Comparison of ENCODE assay signal across 8 cellular contexts in genomic region chr17:4480929-4481898, GRCh38. TPM values are rescaled to one million over a fixed set of nuclear protein-coding genes. Genes with fewer than 3 reads are reported as not detected.
A peak's percentile ranks its signal among the peaks of the same experiment; 100 is the strongest.
DNase-seq lines count a peak whose midpoint lies in the region; ATAC-seq lines count a peak whose summit lies in the region.

No MANE protein-coding gene starts in this region.

- H3K4me1 ChIP-seq in BLaER1, result peaks cover 69% of the 10 kb centered on the region

- H3K9ac ChIP-seq in BLaER1, result peak overlapping the region; percentile 65; the same call in 1 of the 2 replicates

- H3K9me3 Mint-ChIP-seq in activated T-helper 2 cell treated with anti-CD3 and anti-CD28 coated beads, Interferon-gamma antibody, Interleukin-2, Interleukin-4, amounts not matched to agents 10 μg/mL and 5 μg/mL and 100 μg/mL, durations not matched to agents 14 hours and 24 hours and 36 hours, result no peaks in the 10 kb centered on the region
- H3K9me3 Mint-ChIP-seq in naive B cell, result no peaks in the 10 kb centered on the region

- H3K27me3 Mint-ChIP-seq in activated T-helper 2 cell treated with anti-CD3 and anti-CD28 coated beads, Interferon-gamma antibody, Interleukin-2, Interleukin-4, amounts not matched to agents 10 μg/mL and 5 μg/mL and 100 μg/mL, durations not matched to agents 14 hours and 24 hours and 36 hours (ENCODE audit: low read depth), result no peaks in the 10 kb centered on the region
- H3K27me3 Mint-ChIP-seq in naive B cell, result peaks cover 0 to 4% (median 0%) of the 10 kb centered on the region in 3 donors

- no peaks in the 10 kb centered on the region for H3K36me3 Mint-ChIP-seq in activated T-helper 2 cell treated with anti-CD3 and anti-CD28 coated beads, Interferon-gamma antibody, Interleukin-2, Interleukin-4, amounts not matched to agents 10 μg/mL and 5 μg/mL and 100 μg/mL, durations not matched to agents 14 hours and 24 hours and 36 hours (ENCODE audit: low read depth)
- no peaks in the 10 kb centered on the region for H3K36me3 Mint-ChIP-seq in naive B cell

- peak; percentile 83 to 84 for DNase-seq in Kasumi-1 (lab: John Stamatoyannopoulos, UW)
- peak; percentile 26 for DNase-seq in activated T-helper 2 cell treated with anti-CD3 and anti-CD28 coated beads, Interferon-gamma antibody, Interleukin-2, Interleukin-4, amounts not matched to agents 10 μg/mL and 5 μg/mL and 100 μg/mL, durations not matched to agents 14 hours and 24 hours and 36 hours (ENCODE audit: low spot score)
- no peak for DNase-seq in naive B cell
- DNase-seq in NCI-H2107 (lab: John Stamatoyannopoulos, UW), result no peak
- DNase-seq in NCI-H1436 treated with DMSO at 0.1 percent for 48 hours (lab: John Stamatoyannopoulos, UW), result no peak

- peak overlapping the region; percentile 96 for H3K4me2 ChIP-seq in BLaER1

- peak overlapping the region; percentile 42; the same call in 1 of the 2 replicates for H3K4me3 ChIP-seq in BLaER1

- H3K36me3 ChIP-seq in BLaER1, result no peaks in the 10 kb centered on the region

- peak overlapping the region; percentile 56 for H3K4me3 Mint-ChIP-seq in activated T-helper 2 cell treated with anti-CD3 and anti-CD28 coated beads, Interferon-gamma antibody, Interleukin-2, Interleukin-4, amounts not matched to agents 10 μg/mL and 5 μg/mL and 100 μg/mL, durations not matched to agents 14 hours and 24 hours and 36 hours (ENCODE audit: low read depth)
- peak overlapping the region in 6 of 8 donors; percentile 47 to 88 (median 75) for H3K4me3 Mint-ChIP-seq in naive B cell

- H4K20me1 ChIP-seq in BLaER1, result no peaks in the 10 kb centered on the region

- peak overlapping the region; percentile 75 for H3K27ac ChIP-seq in BLaER1

- H3K4me1 Mint-ChIP-seq in activated T-helper 2 cell treated with anti-CD3 and anti-CD28 coated beads, Interferon-gamma antibody, Interleukin-2, Interleukin-4, amounts not matched to agents 10 μg/mL and 5 μg/mL and 100 μg/mL, durations not matched to agents 14 hours and 24 hours and 36 hours (ENCODE audit: low read depth), result peaks cover 26% of the 10 kb centered on the region
- peaks cover 22 to 32% (median 24%) of the 10 kb centered on the region in 3 donors for H3K4me1 Mint-ChIP-seq in naive B cell

- intact Hi-C loops in activated T-helper 2 cell treated with anti-CD3 and anti-CD28 coated beads, Interferon-gamma antibody, Interleukin-2, Interleukin-4, amounts not matched to agents 10 μg/mL and 5 μg/mL and 100 μg/mL, durations not matched to agents 14 hours and 24 hours and 36 hours (cut with micrococcal nuclease), result no loop called here

- ATAC-seq in naive B cell (ENCODE audit: low read depth in 2 of 2), result peak in 1 of 2 donors; percentile 51
- no peak for ATAC-seq in HG02870 (IDR thresholded peaks at IDR 0.05; ENCODE audit: unreplicated experiment)
- no peak for ATAC-seq in GM18873 (IDR thresholded peaks at IDR 0.05; ENCODE audit: low FRiP score, unreplicated experiment)

- H3K9me3 ChIP-seq in BLaER1, result no peaks in the 10 kb centered on the region

- H3K27me3 ChIP-seq in BLaER1, result no peaks in the 10 kb centered on the region

- peak overlapping the region; percentile 93 for H3K27ac Mint-ChIP-seq in activated T-helper 2 cell treated with anti-CD3 and anti-CD28 coated beads, Interferon-gamma antibody, Interleukin-2, Interleukin-4, amounts not matched to agents 10 μg/mL and 5 μg/mL and 100 μg/mL, durations not matched to agents 14 hours and 24 hours and 36 hours
- H3K27ac Mint-ChIP-seq in naive B cell, result peak overlapping the region in 5 of 6 donors; percentile 17 to 84 (median 59)

RNA-seq across cellular contexts. Expression of gene SPNS2, which starts 17.5 kb away (rescaled TPM):
- 0.09 and 0.16 TPM in 2 replicates for total RNA-seq in activated T-helper 2 cell treated with anti-CD3 and anti-CD28 coated beads, Interferon-gamma antibody, Interleukin-2, Interleukin-4, amounts not matched to agents 10 μg/mL and 5 μg/mL and 100 μg/mL, durations not matched to agents 14 hours and 24 hours and 36 hours
- under 1 TPM in 1 of 6 donors, not detected in 5; 0.23 TPM for polyA plus RNA-seq in naive B cell (ENCODE audit: low read depth in 6 of 6)

RNA-seq across cellular contexts. Expression of gene SPNS3, which starts 47.5 kb away (rescaled TPM):
- total RNA-seq in activated T-helper 2 cell treated with anti-CD3 and anti-CD28 coated beads, Interferon-gamma antibody, Interleukin-2, Interleukin-4, amounts not matched to agents 10 μg/mL and 5 μg/mL and 100 μg/mL, durations not matched to agents 14 hours and 24 hours and 36 hours, result 2.8 and 3.3 TPM in 2 replicates
- polyA plus RNA-seq in naive B cell (ENCODE audit: low read depth in 6 of 6), result 1 to 10 TPM in 2 of 6 donors, under 1 TPM in 3, not detected in 1; 0.36 to 1.3 (median 0.59) TPM

Comparison
In these comparisons a context has a peak if more than half of its experiments do, and no peak if none do; other contexts are left out.
1. DNase-seq: peak in Kasumi-1 (2 of 2) and activated T-helper 2 cell treated with anti-CD3 and anti-CD28 coated beads, Interferon-gamma antibody, Interleukin-2, Interleukin-4, amounts not matched to agents 10 μg/mL and 5 μg/mL and 100 μg/mL, durations not matched to agents 14 hours and 24 hours and 36 hours (single experiment); none in naive B cell (single experiment), NCI-H2107 (single experiment) and NCI-H1436 treated with DMSO at 0.1 percent for 48 hours (single experiment).